ENCODE assay signal across 19 cellular contexts in genomic region chr10:6082496-6083395, GRCh38. TPM values are rescaled to one million over a fixed set of nuclear protein-coding genes. Genes with fewer than 3 reads are reported as not detected.
DNase-seq lines count a peak whose midpoint lies in the region; ATAC-seq, FAIRE-seq and TF ChIP-seq lines count a peak whose summit lies in the region.
"Had no signal": no experiment of that assay in that cellular context is flagged by ENCODE, and none has a peak within 500 bp of the region (broad histone marks: within the 10 kb centered on the region; RNA-seq: fewer than 3 reads in every experiment).

No MANE protein-coding gene starts in this region.

- H3K4me1 Mint-ChIP-seq in activated CD8-positive, alpha-beta memory T cell treated with anti-CD3 and anti-CD28 coated beads, Interleukin-2, amount 10 ng/mL, durations not matched to agents 7 days and 5 days, result peaks cover 70% of the 10 kb centered on the region
- H3K4me1 Mint-ChIP-seq in T-helper 1 cell treated with Interleukin-12 subunit alpha and Interleukin-12 subunit beta and Interleukin-4 antibody, amounts not matched to agents 30 μg/mL and 1 μg/mL, for 36 hours (ENCODE audit: low read depth), result peaks cover 49% of the 10 kb centered on the region

- no peak overlapping the region for H4K8ac ChIP-seq in mesenchymal stem cell (ENCODE audit: low read length)

- H3K27me3 Mint-ChIP-seq in activated CD8-positive, alpha-beta memory T cell treated with anti-CD3 and anti-CD28 coated beads, Interleukin-2, amount 10 ng/mL, durations not matched to agents 7 days and 5 days, result no peaks in the 10 kb centered on the region
- H3K27me3 Mint-ChIP-seq in T-helper 1 cell treated with Interleukin-12 subunit alpha and Interleukin-12 subunit beta and Interleukin-4 antibody, amounts not matched to agents 30 μg/mL and 1 μg/mL, for 36 hours (ENCODE audit: low read depth), result no peaks in the 10 kb centered on the region
- H3K27me3 Mint-ChIP-seq: naive B cell had no signal

- CTCF ChIA-PET in activated CD8-positive, alpha-beta memory T cell treated with anti-CD3 and anti-CD28 coated beads, Interleukin-2, amount 10 ng/mL, durations not matched to agents 7 days and 5 days (lab: Charles Lee), result interaction anchor here (0.6 to 8.3 kb wide), 11 partner anchors 9 to 319 kb away, joined by 3 to 246 read pairs (median 6); no protein-coding TSS in a partner anchor

- H2BK120ac ChIP-seq in mesenchymal stem cell (ENCODE audit: low read depth, low read length), result no peak overlapping the region

- DNase-seq in activated CD8-positive, alpha-beta memory T cell treated with anti-CD3 and anti-CD28 coated beads, Interleukin-2, amount 10 ng/mL, durations not matched to agents 7 days and 5 days, result no peak
- DNase-seq in activated CD8-positive, alpha-beta memory T cell treated with anti-CD3 and anti-CD28 coated beads, Interleukin-2, amount 50 U/mL, for 48 hours, result no peak
- peak; percentile 31 for DNase-seq in astrocyte of the hippocampus (ENCODE audit: low read depth, low spot score)
- DNase-seq in small intestine, result peak; percentile 21
- no peak for DNase-seq in mesenchymal stem cell
- DNase-seq in cerebellar nuclear complex (lab: John Stamatoyannopoulos, UW), result no peak
- no peak for DNase-seq in BE2C
- DNase-seq: ACHN, colonic mucosa, MV-4-11, naive B cell, NCI-H2081, NCI-H524 treated with DMSO at 0.1 percent for 48 hours, PC-9 had no signal

- no peak overlapping the region for H3K23ac ChIP-seq in mesenchymal stem cell (ENCODE audit: low read length in 2 of 2)

- no peak overlapping the region for H2AK5ac ChIP-seq in mesenchymal stem cell (ENCODE audit: low read length, severe bottlenecking)

- H2BK5ac ChIP-seq in mesenchymal stem cell (ENCODE audit: low read depth, low read length, poor library complexity, severe bottlenecking), result no peak overlapping the region

- H3K4me3 ChIP-seq in small intestine (ENCODE audit: low read depth in 1 of 2, low read length in 2 of 2), result no peak overlapping the region
- H3K4me3 ChIP-seq in mesenchymal stem cell (ENCODE audit: insufficient read depth in 1 of 2, low read depth in 1 of 2, low read length in 2 of 2), result no peak overlapping the region
- H3K4me3 ChIP-seq in BE2C (ENCODE audit: low read depth, low read length), result no peak overlapping the region
- H3K4me3 ChIP-seq: colonic mucosa, PC-9 had no signal

- no peak for FAIRE-seq in small intestine (lab: Jason Lieb, UNC)

- H4K91ac ChIP-seq in mesenchymal stem cell (ENCODE audit: low read length), result no peak overlapping the region

- H3K9me3 Mint-ChIP-seq in activated CD8-positive, alpha-beta memory T cell treated with anti-CD3 and anti-CD28 coated beads, Interleukin-2, amount 10 ng/mL, durations not matched to agents 7 days and 5 days (ENCODE audit: low read depth), result no peaks in the 10 kb centered on the region
- H3K9me3 Mint-ChIP-seq in T-helper 1 cell treated with Interleukin-12 subunit alpha and Interleukin-12 subunit beta and Interleukin-4 antibody, amounts not matched to agents 30 μg/mL and 1 μg/mL, for 36 hours, result peaks cover 9% of the 10 kb centered on the region
- H3K9me3 Mint-ChIP-seq: naive B cell had no signal

- H3K4me1 ChIP-seq in small intestine (ENCODE audit: control insufficient read depth in 2 of 2, insufficient read depth in 1 of 2, low read depth in 1 of 2, low read length in 1 of 2) (peaks cover 0 to 3% of the 10 kb centered on the region in 2 donors), mesenchymal stem cell (ENCODE audit: control insufficient read depth, insufficient read depth, low read depth, low read length) (peaks cover 4% of the 10 kb centered on the region), BE2C (no peaks in the 10 kb centered on the region)
- H3K4me1 ChIP-seq: colonic mucosa had no signal

- WGBS in small intestine, 3 donors, result 62 to 74% (median 66%) methylated on average over 9 of the region's 9 CpGs
- 90% methylated on average over 9 of the region's 9 CpGs for WGBS in mesenchymal stem cell

- H3K18ac ChIP-seq in mesenchymal stem cell (ENCODE audit: low read depth in 1 of 2, low read length in 2 of 2), result no peak overlapping the region

- no peak overlapping the region for H2BK15ac ChIP-seq in mesenchymal stem cell (ENCODE audit: low read depth, poor library complexity, severe bottlenecking)

- no peak overlapping the region for H2AFZ ChIP-seq in mesenchymal stem cell (ENCODE audit: low read depth, low read length)
- H2AFZ ChIP-seq: PC-9 had no signal

- no peak overlapping the region for H3K4ac ChIP-seq in mesenchymal stem cell (ENCODE audit: low read depth in 1 of 2, low read length in 2 of 2)

- peak overlapping the region; percentile 74 for H3K4me3 Mint-ChIP-seq in activated CD8-positive, alpha-beta memory T cell treated with anti-CD3 and anti-CD28 coated beads, Interleukin-2, amount 10 ng/mL, durations not matched to agents 7 days and 5 days
- peak overlapping the region; percentile 74 for H3K4me3 Mint-ChIP-seq in T-helper 1 cell treated with Interleukin-12 subunit alpha and Interleukin-12 subunit beta and Interleukin-4 antibody, amounts not matched to agents 30 μg/mL and 1 μg/mL, for 36 hours
- H3K4me3 Mint-ChIP-seq: naive B cell had no signal

- ATAC-seq in activated CD8-positive, alpha-beta memory T cell treated with anti-CD3 and anti-CD28 coated beads, Interleukin-2, amount 10 ng/mL, durations not matched to agents 7 days and 5 days, result no peak
- ATAC-seq: SK-N-SH treated with all-trans-retinoic acid at 6 μM for 48 hours had no signal

- H3K27me3 ChIP-seq in small intestine (ENCODE audit: control insufficient read depth in 2 of 2, insufficient read depth in 2 of 2, low read length in 2 of 2), result no peaks in the 10 kb centered on the region
- peaks cover 7 to 27% of the 10 kb centered on the region in 2 experiments for H3K27me3 ChIP-seq in mesenchymal stem cell (ENCODE audit: control insufficient read depth in 1 of 2, insufficient read depth in 1 of 2, low read length in 2 of 2)
- H3K27me3 ChIP-seq in BE2C, result peaks cover 18% of the 10 kb centered on the region
- H3K27me3 ChIP-seq: colonic mucosa had no signal

- H3K27ac ChIP-seq in small intestine (ENCODE audit: low read depth in 1 of 2, low read length in 1 of 2), result no peak overlapping the region
- H3K27ac ChIP-seq in mesenchymal stem cell (ENCODE audit: low read length, poor library complexity, severe bottlenecking), result no peak overlapping the region
- H3K27ac ChIP-seq: colonic mucosa, epithelial cell of prostate, PC-9 had no signal

- no peak overlapping the region for H3K4me2 ChIP-seq in mesenchymal stem cell (ENCODE audit: low read length, poor library complexity, severe bottlenecking)
- H3K4me2 ChIP-seq: PC-9 had no signal

- no peak overlapping the region for H2BK12ac ChIP-seq in mesenchymal stem cell (ENCODE audit: low read length in 2 of 2)

- no peaks in the 10 kb centered on the region for H3K9me3 ChIP-seq in small intestine (ENCODE audit: control insufficient read depth, low read depth)
- no peaks in the 10 kb centered on the region for H3K9me3 ChIP-seq in mesenchymal stem cell (ENCODE audit: control insufficient read depth, low read length)
- H3K9me3 ChIP-seq in BE2C, result no peaks in the 10 kb centered on the region
- H3K9me3 ChIP-seq: colonic mucosa had no signal

- no peak for TF ChIP-seq CTCF in BE2C (IDR thresholded peaks at IDR 0.05; ENCODE audit: low read depth, low read length)

- H3K79me1 ChIP-seq in mesenchymal stem cell (replicated peaks; ENCODE audit: low read length, poor library complexity, severe bottlenecking), result no peaks in the 10 kb centered on the region

- H3K14ac ChIP-seq in mesenchymal stem cell (ENCODE audit: low read length in 2 of 2), result no peak overlapping the region

- H3K27ac Mint-ChIP-seq in activated CD8-positive, alpha-beta memory T cell treated with anti-CD3 and anti-CD28 coated beads, Interleukin-2, amount 10 ng/mL, durations not matched to agents 7 days and 5 days, result peak overlapping the region; percentile 90
- peak overlapping the region; percentile 89 for H3K27ac Mint-ChIP-seq in T-helper 1 cell treated with Interleukin-12 subunit alpha and Interleukin-12 subunit beta and Interleukin-4 antibody, amounts not matched to agents 30 μg/mL and 1 μg/mL, for 36 hours
- H3K27ac Mint-ChIP-seq: progenitor cell of endocrine pancreas had no signal

- H3K36me3 ChIP-seq in small intestine (ENCODE audit: control insufficient read depth in 2 of 2, insufficient read depth in 2 of 2, low read length in 2 of 2) (no peaks in the 10 kb centered on the region), mesenchymal stem cell (ENCODE audit: control insufficient read depth in 1 of 2, insufficient read depth in 2 of 2, low read depth in 1 of 2, low read length in 2 of 2) (no peaks in the 10 kb centered on the region), BE2C (no peaks in the 10 kb centered on the region)
- H3K36me3 ChIP-seq: colonic mucosa had no signal

- H3K36me3 Mint-ChIP-seq in activated CD8-positive, alpha-beta memory T cell treated with anti-CD3 and anti-CD28 coated beads, Interleukin-2, amount 10 ng/mL, durations not matched to agents 7 days and 5 days, result peaks cover 14% of the 10 kb centered on the region
- H3K36me3 Mint-ChIP-seq in T-helper 1 cell treated with Interleukin-12 subunit alpha and Interleukin-12 subunit beta and Interleukin-4 antibody, amounts not matched to agents 30 μg/mL and 1 μg/mL, for 36 hours (ENCODE audit: low read depth), result peaks cover 3% of the 10 kb centered on the region
- H3K36me3 Mint-ChIP-seq: naive B cell had no signal

- H3K9ac ChIP-seq in mesenchymal stem cell (ENCODE audit: low read length), result no peak overlapping the region

RNA-seq across cellular contexts. Expression of gene RBM17, which starts 6.1 kb away (rescaled TPM):
- 100 to 1,000 TPM; 205 to 267 TPM for total RNA-seq in activated CD8-positive, alpha-beta memory T cell treated with anti-CD3 and anti-CD28 coated beads, Interleukin-2, amount 10 ng/mL, durations not matched to agents 7 days and 5 days
- 10 to 100 TPM; 45.7 to 82.7 (median 65.1) TPM for polyA plus RNA-seq in small intestine
- 78.5 TPM for polyA plus RNA-seq in mesenchymal stem cell (2013, experiment 1 of 2)
- polyA plus RNA-seq in mesenchymal stem cell (2013, experiment 2 of 2), result 73.5 TPM
- polyA plus RNA-seq in BE2C (2012; ENCODE audit: insufficient read depth, insufficient read length, low read depth), result 128 TPM

RNA-seq across cellular contexts. Expression of gene IL2RA, which starts 20.6 kb away (rescaled TPM):
- 100 to 1,000 TPM; 302 to 832 TPM for total RNA-seq in activated CD8-positive, alpha-beta memory T cell treated with anti-CD3 and anti-CD28 coated beads, Interleukin-2, amount 10 ng/mL, durations not matched to agents 7 days and 5 days
- 1 to 10 TPM in 2 of 3 donors, not detected in 1; 1.1 to 2.1 TPM for polyA plus RNA-seq in small intestine
- not detected for polyA plus RNA-seq in mesenchymal stem cell (2013, experiment 1 of 2)
- not detected for polyA plus RNA-seq in mesenchymal stem cell (2013, experiment 2 of 2)
- polyA plus RNA-seq in BE2C (2012; ENCODE audit: insufficient read depth, insufficient read length, low read depth), result not detected
- total RNA-seq: lung microvascular endothelial cell, PC-9, progenitor cell of endocrine pancreas had no signal

Comparison
In these comparisons a context has a peak if more than half of its experiments do, and no peak if none do; other contexts are left out.
1. DNase-seq: peak in astrocyte of the hippocampus (single experiment) and small intestine (single experiment); none in activated CD8-positive, alpha-beta memory T cell treated with anti-CD3 and anti-CD28 coated beads, Interleukin-2, amount 10 ng/mL, durations not matched to agents 7 days and 5 days (single experiment), activated CD8-positive, alpha-beta memory T cell treated with anti-CD3 and anti-CD28 coated beads, Interleukin-2, amount 50 U/mL, for 48 hours (single experiment), mesenchymal stem cell (single experiment), cerebellar nuclear complex (0 of 2) and BE2C (single experiment).